8 cellular contexts compared by ENCODE assay signal in the genomic region with DNA sequence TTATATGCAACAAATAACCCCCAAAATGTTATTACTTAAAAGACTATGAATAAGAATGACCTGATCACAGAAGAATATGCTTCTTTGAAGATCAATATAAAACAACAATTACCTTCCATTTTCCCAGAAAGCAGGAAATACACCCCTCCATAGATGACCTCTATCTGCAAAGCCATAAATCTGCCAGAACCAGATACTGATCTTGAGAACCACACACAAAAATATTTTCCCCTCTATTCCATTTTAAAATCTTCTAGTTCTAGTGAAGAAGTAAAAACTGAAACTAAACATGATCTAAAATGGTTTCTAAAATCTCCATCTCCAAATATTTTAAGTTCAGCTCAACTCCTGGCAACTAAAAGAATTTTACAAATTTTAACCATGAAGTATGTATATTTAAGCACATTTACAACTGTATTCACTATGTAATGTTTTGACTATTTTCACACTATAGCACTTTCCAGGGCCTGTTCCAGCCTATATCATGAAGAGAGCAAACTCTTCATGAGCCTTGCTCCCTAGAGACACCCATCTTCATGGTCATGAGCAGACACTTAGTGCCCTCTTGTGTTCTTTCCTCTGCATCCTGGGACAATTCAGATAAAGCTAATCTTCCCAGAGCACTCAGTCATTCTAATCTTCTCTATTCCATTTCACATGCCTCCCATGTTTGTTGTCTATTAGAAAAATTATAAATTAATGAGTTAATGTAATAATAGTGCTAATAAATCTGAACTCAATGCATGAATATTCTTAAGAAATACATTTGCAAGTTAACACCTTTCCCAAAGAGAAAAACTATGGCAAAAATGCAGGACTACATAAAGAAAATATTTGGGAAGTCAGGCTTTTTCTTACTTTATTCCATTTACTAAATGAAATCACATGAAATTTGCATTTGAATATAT.
A peak's percentile ranks its signal among the peaks of the same experiment; 100 is the strongest.
DNase-seq lines count a peak whose midpoint lies in the region; ATAC-seq and TF ChIP-seq lines count a peak whose summit lies in the region.

No MANE protein-coding gene starts in this region.

- DNase-seq in AG09319 (ENCODE audit: extremely low read depth, low read depth) = no peak
- peak; percentile 8 for DNase-seq in NT2/D1 (ENCODE audit: low read depth, low spot score)
- no peak for DNase-seq in dorsolateral prefrontal cortex
- peak; percentile 44 for DNase-seq in osteoblast (ENCODE audit: insufficient read length, low spot score, missing footprints)
- DNase-seq in NCI-H1694 treated with DMSO at 0.1 percent for 48 hours (lab: John Stamatoyannopoulos, UW) = no peak
- DNase-seq in activated CD4-positive, alpha-beta T cell treated with anti-CD3 and anti-CD28 coated beads, Interleukin-2, amount 50 U/mL, for 48 hours = no peak

- no peaks in the 10 kb centered on the region for H3K4me1 ChIP-seq in NT2/D1 (ENCODE audit: insufficient read depth, insufficient read length)
- no peaks in the 10 kb centered on the region for H3K4me1 ChIP-seq in osteoblast (ENCODE audit: insufficient read depth, low read length)

- H3K36me3 ChIP-seq in NT2/D1 (ENCODE audit: insufficient read depth, insufficient read length, low read length) = peaks cover 33% of the 10 kb centered on the region
- H3K36me3 ChIP-seq in osteoblast (ENCODE audit: insufficient read depth, low read length) = peaks cover 11% of the 10 kb centered on the region

- intact Hi-C loops in dorsolateral prefrontal cortex (cut with DNase I) = loop anchor here (5.0 to 10.0 kb wide), 2 partner anchors 441 to 443 kb away; no protein-coding TSS in a partner anchor

- TF ChIP-seq CTCF in AG09319 (IDR thresholded peaks at IDR 0.05; ENCODE audit: low read depth, low read length) = peak; percentile 11
- peak in 52 of 56 donors; percentile 27 to 75 (median 52) for TF ChIP-seq CTCF in dorsolateral prefrontal cortex (IDR thresholded peaks at IDR 0.05 in 54 of 56, conservative IDR thresholded peaks at IDR 0.05 in 2 of 56; ENCODE audit: low read depth in 1 of 56, partially characterized antibody in 56 of 56)
- TF ChIP-seq CTCF in osteoblast (IDR thresholded peaks at IDR 0.05; ENCODE audit: extremely low read depth, low read depth, low read length) = peak; percentile 60

- H3K9me3 ChIP-seq in NT2/D1 (ENCODE audit: insufficient read depth, low read length) (no peaks in the 10 kb centered on the region), osteoblast (ENCODE audit: low read depth, low read length) (no peaks in the 10 kb centered on the region)

- ATAC-seq in GM21825 (IDR thresholded peaks at IDR 0.05; ENCODE audit: unreplicated experiment) = peak; percentile 57
- no peak for ATAC-seq in HG03442 (IDR thresholded peaks at IDR 0.05; ENCODE audit: unreplicated experiment)

- H2AFZ ChIP-seq in osteoblast (ENCODE audit: low read length) = no peak overlapping the region

- peaks cover 4% of the 10 kb centered on the region for H4K20me1 ChIP-seq in osteoblast (ENCODE audit: insufficient read depth, low read length)

- no peaks in the 10 kb centered on the region for H3K27me3 ChIP-seq in NT2/D1 (ENCODE audit: insufficient read depth, insufficient read length)
- no peaks in the 10 kb centered on the region for H3K27me3 ChIP-seq in dorsolateral prefrontal cortex
- H3K27me3 ChIP-seq in osteoblast (ENCODE audit: insufficient read depth, low read length) = no peaks in the 10 kb centered on the region

- H3K9ac ChIP-seq in NT2/D1 (ENCODE audit: insufficient read length, low read depth) = no peak overlapping the region

- no peaks in the 10 kb centered on the region for H3K79me2 ChIP-seq in osteoblast (ENCODE audit: insufficient read depth, low read length)

- no peak overlapping the region for H3K27ac ChIP-seq in dorsolateral prefrontal cortex
- no peak overlapping the region for H3K27ac ChIP-seq in osteoblast (ENCODE audit: low read depth, low read length)

- no peak overlapping the region for H3K4me2 ChIP-seq in osteoblast (ENCODE audit: insufficient read depth, low read length)

- no peak overlapping the region for H3K4me3 ChIP-seq in NT2/D1 (ENCODE audit: insufficient read length, low read depth)
- no peak overlapping the region for H3K4me3 ChIP-seq in dorsolateral prefrontal cortex
- H3K4me3 ChIP-seq in osteoblast (ENCODE audit: insufficient read depth, low read length) = no peak overlapping the region

Comparison
In these comparisons a context has a peak if more than half of its experiments do, and no peak if none do; other contexts are left out.
1. DNase-seq: peak in NT2/D1 (single experiment) and osteoblast (single experiment); none in AG09319 (single experiment), dorsolateral prefrontal cortex (0 of 10), NCI-H1694 treated with DMSO at 0.1 percent for 48 hours (single experiment) and activated CD4-positive, alpha-beta T cell treated with anti-CD3 and anti-CD28 coated beads, Interleukin-2, amount 50 U/mL, for 48 hours (0 of 2).
2. Peak in every context shown above with its lines, with median percentiles within 50 percentile points of each other: CTCF ChIP-seq.